In the genomic region with DNA sequence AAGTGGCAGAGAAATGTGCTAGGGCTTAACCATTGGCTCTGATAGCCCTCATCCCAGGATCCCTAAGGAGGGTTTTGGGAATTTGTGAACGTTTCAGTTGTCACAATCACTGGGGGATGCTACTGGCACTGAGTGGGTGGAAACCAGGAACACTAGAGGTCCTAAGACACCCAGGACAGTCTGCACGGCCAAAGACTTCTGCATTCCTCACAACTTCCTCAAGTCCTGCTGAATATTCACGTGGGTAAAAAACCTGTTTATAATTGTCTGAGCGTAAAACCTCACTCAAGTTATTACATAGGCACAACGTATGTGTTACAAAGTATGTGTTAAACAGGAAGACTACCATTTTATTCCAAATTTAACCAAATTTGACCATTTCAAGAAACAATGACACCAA, we compare ENCODE assay signal across 6 cellular contexts.
"Had no signal": no experiment of that assay in that cellular context is flagged by ENCODE, and none has a peak within 500 bp of the region (broad histone marks: within the 10 kb centered on the region; RNA-seq: fewer than 3 reads in every experiment).

No MANE protein-coding gene starts in this region.

- ATAC-seq: GM23338, K562 had no signal

- DNase-seq: H9, HCEC 1CT, IMR-90, KG1 had no signal
